14 cellular contexts compared by ENCODE assay signal in the genomic region with DNA sequence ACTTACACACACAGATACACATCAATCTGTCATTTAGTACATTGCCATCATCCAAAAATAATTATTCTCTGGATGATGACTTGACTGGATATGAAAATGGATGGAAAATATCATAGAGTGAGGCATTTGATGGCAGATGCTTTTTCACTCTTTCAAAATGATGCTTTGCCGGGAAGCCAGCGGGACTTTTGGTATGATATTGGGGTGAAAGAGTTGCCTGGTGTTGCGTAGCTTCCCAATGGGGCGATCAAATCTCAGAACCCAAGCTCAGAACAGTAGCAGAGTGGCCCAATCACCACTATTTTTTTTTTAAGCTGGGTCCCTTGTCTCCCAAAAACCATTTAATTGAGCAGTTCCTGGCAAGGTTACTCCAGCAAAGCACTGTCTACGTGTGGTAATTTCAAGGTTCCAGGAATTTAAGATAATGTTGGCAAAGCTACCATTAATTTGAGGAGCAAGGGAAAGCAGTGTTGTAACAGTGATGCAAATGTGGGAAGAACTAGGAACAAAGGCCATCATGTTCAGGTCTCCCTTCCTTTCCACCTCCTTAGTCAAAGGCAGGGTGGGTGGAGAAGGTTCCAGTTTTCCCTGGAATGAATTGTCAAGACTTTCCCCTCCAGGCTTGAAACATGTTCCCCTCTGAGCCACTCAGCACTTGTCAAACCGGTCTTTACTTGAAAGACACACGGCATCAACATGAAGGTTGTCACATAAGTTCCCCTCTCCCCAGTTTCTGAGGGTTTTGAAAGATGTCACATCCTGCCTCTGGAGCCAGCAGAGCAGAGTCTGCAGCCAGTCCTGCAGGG.
DNase-seq lines count a peak whose midpoint lies in the region; ATAC-seq, FAIRE-seq and TF ChIP-seq lines count a peak whose summit lies in the region.
"Had no signal": no experiment of that assay in that cellular context is flagged by ENCODE, and none has a peak within 500 bp of the region (broad histone marks: within the 10 kb centered on the region; RNA-seq: fewer than 3 reads in every experiment).

No MANE protein-coding gene starts in this region.

- H3K9me3 Mint-ChIP-seq in stimulated activated naive B cell treated with anti-CD40 and anti-IgM and Interleukin-4, amounts not matched to agents 10 μg/mL and 1 μg/mL and 100 μg/mL, for 72 hours, result peaks cover 0 to under 1% of the 10 kb centered on the region in 2 donors
- H3K9me3 Mint-ChIP-seq: activated naive CD8-positive, alpha-beta T cell treated with anti-CD3 and anti-CD28 coated beads, Interleukin-2, amount 10 ng/mL, durations not matched to agents 7 days and 5 days had no signal

- DNase-seq in HT-29 (ENCODE audit: low spot score) (peak; percentile 33), bronchial epithelial cell (ENCODE audit: low read depth) (peak; percentile 81), iPS DF 4.7 (ENCODE audit: extremely low read depth, low spot score) (peak; percentile 5), smooth muscle cell (lab: John Stamatoyannopoulos, UW; ENCODE audit: unreplicated experiment) (no peak)
- no peak for DNase-seq in stimulated activated naive B cell treated with anti-CD40 and anti-IgM and Interleukin-4, amounts not matched to agents 10 μg/mL and 1 μg/mL and 100 μg/mL, for 72 hours
- DNase-seq: activated naive CD8-positive, alpha-beta T cell treated with anti-CD3 and anti-CD28 coated beads, Interleukin-2, amount 10 ng/mL, durations not matched to agents 7 days and 5 days; CD4-positive, alpha-beta memory T cell; Kasumi-1; kidney; NCI-H2081 treated with DMSO at 0.1 percent for 48 hours; upper lobe of left lung had no signal

- H3K27ac Mint-ChIP-seq in stimulated activated naive B cell treated with anti-CD40 and anti-IgM and Interleukin-4, amounts not matched to agents 10 μg/mL and 1 μg/mL and 100 μg/mL, for 72 hours, result no peak overlapping the region
- H3K27ac Mint-ChIP-seq: activated naive CD8-positive, alpha-beta T cell treated with anti-CD3 and anti-CD28 coated beads, Interleukin-2, amount 10 ng/mL, durations not matched to agents 7 days and 5 days; CD4-positive, alpha-beta memory T cell had no signal

- H3K36me3 ChIP-seq in bronchial epithelial cell (ENCODE audit: control insufficient read depth, insufficient read depth, low read length), result no peaks in the 10 kb centered on the region
- no peaks in the 10 kb centered on the region for H3K36me3 ChIP-seq in smooth muscle cell (ENCODE audit: low read depth)
- H3K36me3 ChIP-seq: upper lobe of left lung had no signal

- no peaks in the 10 kb centered on the region for H3K4me1 Mint-ChIP-seq in stimulated activated naive B cell treated with anti-CD40 and anti-IgM and Interleukin-4, amounts not matched to agents 10 μg/mL and 1 μg/mL and 100 μg/mL, for 72 hours
- H3K4me1 Mint-ChIP-seq: CD4-positive, alpha-beta memory T cell had no signal

- peaks cover 0 to 5% of the 10 kb centered on the region in 2 donors for H3K27me3 Mint-ChIP-seq in stimulated activated naive B cell treated with anti-CD40 and anti-IgM and Interleukin-4, amounts not matched to agents 10 μg/mL and 1 μg/mL and 100 μg/mL, for 72 hours

- peak overlapping the region; percentile 91 for H3K27ac ChIP-seq in smooth muscle cell (ENCODE audit: low read depth)
- H3K27ac ChIP-seq: upper lobe of left lung had no signal

- H3K9ac ChIP-seq in smooth muscle cell (ENCODE audit: low read depth), result no peak overlapping the region

- peaks cover 21% of the 10 kb centered on the region for H3F3A ChIP-seq in smooth muscle cell (ENCODE audit: low read depth)

- H4K20me1 ChIP-seq in smooth muscle cell (ENCODE audit: low read depth), result no peaks in the 10 kb centered on the region

- WGBS in smooth muscle cell (ENCODE audit: low lambda C conversion rate), result 67% methylated on average over 7 of the region's 7 CpGs

- H3K4me3 Mint-ChIP-seq in stimulated activated naive B cell treated with anti-CD40 and anti-IgM and Interleukin-4, amounts not matched to agents 10 μg/mL and 1 μg/mL and 100 μg/mL, for 72 hours, result no peak overlapping the region
- H3K4me3 Mint-ChIP-seq: activated naive CD8-positive, alpha-beta T cell treated with anti-CD3 and anti-CD28 coated beads, Interleukin-2, amount 10 ng/mL, durations not matched to agents 7 days and 5 days; CD4-positive, alpha-beta memory T cell had no signal

- H3K4me2 ChIP-seq in smooth muscle cell, result peak overlapping the region; percentile 69

- no peak for FAIRE-seq in bronchial epithelial cell (lab: Jason Lieb, UNC)
- FAIRE-seq: kidney had no signal

- peaks cover 19% of the 10 kb centered on the region for H3K4me1 ChIP-seq in smooth muscle cell (ENCODE audit: low read depth)
- H3K4me1 ChIP-seq: upper lobe of left lung had no signal

- H2AFZ ChIP-seq in smooth muscle cell (ENCODE audit: low read depth), result no peak overlapping the region

- H3K36me3 Mint-ChIP-seq in stimulated activated naive B cell treated with anti-CD40 and anti-IgM and Interleukin-4, amounts not matched to agents 10 μg/mL and 1 μg/mL and 100 μg/mL, for 72 hours, result no peaks in the 10 kb centered on the region
- H3K36me3 Mint-ChIP-seq: activated naive CD8-positive, alpha-beta T cell treated with anti-CD3 and anti-CD28 coated beads, Interleukin-2, amount 10 ng/mL, durations not matched to agents 7 days and 5 days; CD4-positive, alpha-beta memory T cell had no signal

- no peaks in the 10 kb centered on the region for H3K9me3 ChIP-seq in smooth muscle cell (replicated peaks; ENCODE audit: low read depth)
- H3K9me3 ChIP-seq: upper lobe of left lung had no signal

- no peak overlapping the region for H3K4me3 ChIP-seq in bronchial epithelial cell (ENCODE audit: low read depth, low read length)
- H3K4me3 ChIP-seq in smooth muscle cell, result no peak overlapping the region
- H3K4me3 ChIP-seq: upper lobe of left lung had no signal

- ATAC-seq in HG02678 (IDR thresholded peaks at IDR 0.05; ENCODE audit: unreplicated experiment) (no peak), HG03280 (IDR thresholded peaks at IDR 0.05; ENCODE audit: unreplicated experiment) (no peak), GM18861 (IDR thresholded peaks at IDR 0.05; ENCODE audit: unreplicated experiment) (no peak)
- no peak for ATAC-seq in stimulated activated naive B cell treated with anti-CD40 and anti-IgM and Interleukin-4, amounts not matched to agents 10 μg/mL and 1 μg/mL and 100 μg/mL, for 72 hours (replicated peaks)

- H3K79me2 ChIP-seq in smooth muscle cell (ENCODE audit: low read depth), result no peaks in the 10 kb centered on the region

- TF ChIP-seq CTCF in bronchial epithelial cell (IDR thresholded peaks at IDR 0.05; ENCODE audit: insufficient read depth, low read length, severe bottlenecking) (no peak), smooth muscle cell (IDR thresholded peaks at IDR 0.05; ENCODE audit: borderline replicate concordance, insufficient read depth, poor library complexity, severe bottlenecking) (no peak)

- H3K27me3 ChIP-seq in bronchial epithelial cell (ENCODE audit: control insufficient read depth, insufficient read depth, low read length) (no peaks in the 10 kb centered on the region), smooth muscle cell (ENCODE audit: low read depth) (no peaks in the 10 kb centered on the region)
- H3K27me3 ChIP-seq: upper lobe of left lung had no signal

Comparison
In these comparisons a context has a peak if more than half of its experiments do, and no peak if none do; other contexts are left out.
1. DNase-seq: peak in HT-29 (single experiment), bronchial epithelial cell (single experiment) and iPS DF 4.7 (single experiment); none in smooth muscle cell (single experiment) and stimulated activated naive B cell treated with anti-CD40 and anti-IgM and Interleukin-4, amounts not matched to agents 10 μg/mL and 1 μg/mL and 100 μg/mL, for 72 hours (single experiment).